ENCODE assay signal across 20 cellular contexts in genomic region chr9:123597926-123598556, GRCh38.
"Had no signal": no experiment of that assay in that cellular context is flagged by ENCODE, and none has a peak within 500 bp of the region (broad histone marks: within the 10 kb centered on the region; RNA-seq: fewer than 3 reads in every experiment).

No MANE protein-coding gene starts in this region.

- H3K4me3 Mint-ChIP-seq: activated T-cell treated with anti-CD3 and anti-CD28 coated beads, Interleukin-2, amount 50 U/mL, for 24 hours; activated T-helper 17 cell treated with anti-CD3 and anti-CD28 coated beads, Interleukin-2, amount 50 U/mL, for 72 hours; brain; mesothelial cell of epicardium; naive thymus-derived CD8-positive, alpha-beta T cell; stimulated activated naive CD8-positive, alpha-beta T cell treated with anti-CD3 and anti-CD28 coated beads, Interleukin-15, amount 100 ng/mL, for 72 hours; WTC11 had no signal

- H3K27ac Mint-ChIP-seq: activated naive CD4-positive, alpha-beta T cell treated with anti-CD3 and anti-CD28 coated beads, Interleukin-2, amount 50 U/mL, for 72 hours; activated T-cell treated with anti-CD3 and anti-CD28 coated beads, Interleukin-2, amount 50 U/mL, for 24 hours; activated T-helper 17 cell treated with anti-CD3 and anti-CD28 coated beads, Interleukin-2, amount 50 U/mL, for 72 hours; mesothelial cell of epicardium; stimulated activated naive CD8-positive, alpha-beta T cell treated with anti-CD3 and anti-CD28 coated beads, Interleukin-15, amount 100 ng/mL, for 72 hours; WTC11 had no signal

- H3K36me3 ChIP-seq: pancreas had no signal

- H3K27ac ChIP-seq: pancreas, psoas muscle, tibial nerve had no signal

- H3K9me3 Mint-ChIP-seq: activated naive CD4-positive, alpha-beta T cell treated with anti-CD3 and anti-CD28 coated beads, Interleukin-2, amount 50 U/mL, for 72 hours; activated T-cell treated with anti-CD3 and anti-CD28 coated beads, Interleukin-2, amount 50 U/mL, for 24 hours; activated T-helper 17 cell treated with anti-CD3 and anti-CD28 coated beads, Interleukin-2, amount 50 U/mL, for 72 hours; brain; mesothelial cell of epicardium; naive thymus-derived CD8-positive, alpha-beta T cell; stimulated activated naive CD8-positive, alpha-beta T cell treated with anti-CD3 and anti-CD28 coated beads, Interleukin-15, amount 100 ng/mL, for 72 hours; WTC11 had no signal

- H3K36me3 Mint-ChIP-seq: activated naive CD4-positive, alpha-beta T cell treated with anti-CD3 and anti-CD28 coated beads, Interleukin-2, amount 50 U/mL, for 72 hours; mesothelial cell of epicardium; WTC11 had no signal

- H3K27me3 ChIP-seq: pancreas, tibial nerve had no signal

- H3K27me3 Mint-ChIP-seq: activated T-cell treated with anti-CD3 and anti-CD28 coated beads, Interleukin-2, amount 50 U/mL, for 24 hours; activated T-helper 17 cell treated with anti-CD3 and anti-CD28 coated beads, Interleukin-2, amount 50 U/mL, for 72 hours; brain; naive thymus-derived CD8-positive, alpha-beta T cell; stimulated activated naive CD8-positive, alpha-beta T cell treated with anti-CD3 and anti-CD28 coated beads, Interleukin-15, amount 100 ng/mL, for 72 hours had no signal

- H3K4me3 ChIP-seq: pancreas, psoas muscle, tibial nerve had no signal

- ATAC-seq: activated naive CD4-positive, alpha-beta T cell treated with anti-CD3 and anti-CD28 coated beads, Interleukin-2, amount 50 U/mL, for 72 hours; activated T-helper 17 cell treated with anti-CD3 and anti-CD28 coated beads, Interleukin-2, amount 50 U/mL, for 72 hours; left ventricle myocardium superior; naive thymus-derived CD8-positive, alpha-beta T cell; pancreas; psoas muscle; right cardiac atrium; stimulated activated naive CD8-positive, alpha-beta T cell treated with anti-CD3 and anti-CD28 coated beads, Interleukin-15, amount 100 ng/mL, for 72 hours; WTC11 had no signal

- DNase-seq: activated T-cell treated with anti-CD3 and anti-CD28 coated beads, Interleukin-2, amount 50 U/mL, for 24 hours; aorta; effector CD8-positive, alpha-beta T cell; foreskin melanocyte; left ventricle myocardium superior; mammary epithelial cell; naive thymus-derived CD8-positive, alpha-beta T cell; pancreas; psoas muscle; right cardiac atrium; stimulated activated CD4-positive, alpha-beta T cell treated with anti-CD3 and anti-CD28 coated beads, Interleukin-12 subunit alpha, Interleukin-12 subunit beta, amount 100 ng/mL, for 4 hours; stimulated activated CD4-positive, alpha-beta T cell treated with anti-CD3 and anti-CD28 coated beads, Interleukin-4, amount 100 ng/mL, for 4 hours; stimulated activated naive CD8-positive, alpha-beta T cell treated with anti-CD3 and anti-CD28 coated beads, Interleukin-15, amount 100 ng/mL, for 72 hours; T-helper 9 cell had no signal

- H3K4me1 ChIP-seq: pancreas, psoas muscle, tibial nerve had no signal

- H3K4me1 Mint-ChIP-seq: activated T-helper 17 cell treated with anti-CD3 and anti-CD28 coated beads, Interleukin-2, amount 50 U/mL, for 72 hours had no signal

- H3K9me3 ChIP-seq: pancreas, psoas muscle, tibial nerve had no signal
